Comparison of ENCODE assay signal across 7 cellular contexts in genomic region chr11:33991121-33991520, GRCh38.
DNase-seq lines count a peak whose midpoint lies in the region; ATAC-seq and TF ChIP-seq lines count a peak whose summit lies in the region.
"Not testable (repeated sequence)": the region's sequence is repeated elsewhere in the genome, so short reads cannot be mapped to it uniquely, and the experiment has no call there.

No MANE protein-coding gene starts in this region.

- intact Hi-C loops in CD8-positive, alpha-beta T cell (cut with DNase I, micrococcal nuclease): loop anchor here in 1 of 2 experiments (10.0 kb wide), 1 partner anchor 626 kb away; no protein-coding TSS in a partner anchor
- intact Hi-C loops in mammary epithelial cell (cut with micrococcal nuclease): not testable (repeated sequence)

- dilution Hi-C loops in mammary epithelial cell (cut with HindIII; ENCODE audit: low sequenced_read_pairs): not testable (repeated sequence)

- H3K4me3 ChIP-seq in CD8-positive, alpha-beta T cell (ENCODE audit: low read depth, low read length); mammary epithelial cell (replicated peaks in 1 of 3; ENCODE audit: insufficient read depth in 1 of 3, low read depth in 2 of 3, low read length in 3 of 3): not testable (repeated sequence)

- not testable (repeated sequence) for H4K20me1 ChIP-seq in mammary epithelial cell (ENCODE audit: insufficient read depth, low read length)

- POLR2A ChIA-PET in CD8-positive, alpha-beta T cell (lab: Charles Lee): not testable (repeated sequence)

- H3K9me3 Mint-ChIP-seq in CD8-positive, alpha-beta T cell; T-helper 2 cell treated with Interferon-gamma antibody and Interleukin-4, amounts not matched to agents 5 μg/mL and 100 μg/mL, for 36 hours; activated CD8-positive, alpha-beta memory T cell treated with anti-CD3 and anti-CD28 coated beads, Interleukin-2, amount 10 ng/mL, durations not matched to agents 7 days and 5 days (ENCODE audit: low read depth); activated naive CD8-positive, alpha-beta T cell (ENCODE audit: low read depth); natural killer cell treated with Interleukin-12 subunit alpha and Interleukin-12 subunit beta and Interleukin-15 and Interleukin-18, amount 100 ng/mL, for 72 hours: not testable (repeated sequence)

- not testable (repeated sequence) for H3K9me3 ChIP-seq in CD8-positive, alpha-beta T cell (ENCODE audit: low read length); mammary epithelial cell (replicated peaks; ENCODE audit: insufficient read depth, low read length)

- BruUV-seq in mammary epithelial cell (replicated peaks; lab: Mats Ljungman, UMichigan): TSS peak; percentile 21

- peak in 1 of 7 experiments; percentile 28 for DNase-seq in CD8-positive, alpha-beta T cell
- peak; percentile 72 for DNase-seq in KBM-7
- DNase-seq in T-helper 2 cell treated with Interferon-gamma antibody and Interleukin-4, amounts not matched to agents 5 μg/mL and 100 μg/mL, for 36 hours (ENCODE audit: low spot score); mammary epithelial cell; natural killer cell treated with Interleukin-12 subunit alpha and Interleukin-12 subunit beta and Interleukin-15 and Interleukin-18, amount 100 ng/mL, for 72 hours (ENCODE audit: low spot score): not testable (repeated sequence)
- DNase-seq in activated CD8-positive, alpha-beta memory T cell treated with anti-CD3 and anti-CD28 coated beads, Interleukin-2, amount 10 ng/mL, durations not matched to agents 7 days and 5 days: peak; percentile 52

- not testable (repeated sequence) for H3K36me3 Mint-ChIP-seq in CD8-positive, alpha-beta T cell; T-helper 2 cell treated with Interferon-gamma antibody and Interleukin-4, amounts not matched to agents 5 μg/mL and 100 μg/mL, for 36 hours (ENCODE audit: low read depth); activated CD8-positive, alpha-beta memory T cell treated with anti-CD3 and anti-CD28 coated beads, Interleukin-2, amount 10 ng/mL, durations not matched to agents 7 days and 5 days; activated naive CD8-positive, alpha-beta T cell; natural killer cell treated with Interleukin-12 subunit alpha and Interleukin-12 subunit beta and Interleukin-15 and Interleukin-18, amount 100 ng/mL, for 72 hours

- H3K4me2 ChIP-seq in mammary epithelial cell (ENCODE audit: insufficient read depth, low read depth, low read length): not testable (repeated sequence)

- not testable (repeated sequence) for H3K4me1 ChIP-seq in CD8-positive, alpha-beta T cell (ENCODE audit: insufficient read depth, low read length); mammary epithelial cell (ENCODE audit: insufficient read depth, low read length)

- not testable (repeated sequence) for ATAC-seq in CD8-positive, alpha-beta T cell; activated CD8-positive, alpha-beta memory T cell treated with anti-CD3 and anti-CD28 coated beads, Interleukin-2, amount 10 ng/mL, durations not matched to agents 7 days and 5 days; natural killer cell treated with Interleukin-12 subunit alpha and Interleukin-12 subunit beta and Interleukin-15 and Interleukin-18, amount 100 ng/mL, for 72 hours

- not testable (repeated sequence) for H3K79me2 ChIP-seq in mammary epithelial cell (ENCODE audit: insufficient read depth, low read length)

- peak overlapping the region; percentile 76 for H3K4me3 Mint-ChIP-seq in CD8-positive, alpha-beta T cell
- H3K4me3 Mint-ChIP-seq in T-helper 2 cell treated with Interferon-gamma antibody and Interleukin-4, amounts not matched to agents 5 μg/mL and 100 μg/mL, for 36 hours: peak overlapping the region; percentile 32
- peak overlapping the region; percentile 27 for H3K4me3 Mint-ChIP-seq in activated CD8-positive, alpha-beta memory T cell treated with anti-CD3 and anti-CD28 coated beads, Interleukin-2, amount 10 ng/mL, durations not matched to agents 7 days and 5 days
- H3K4me3 Mint-ChIP-seq in activated naive CD8-positive, alpha-beta T cell: peak overlapping the region; percentile 70
- peak overlapping the region; percentile 53 for H3K4me3 Mint-ChIP-seq in natural killer cell treated with Interleukin-12 subunit alpha and Interleukin-12 subunit beta and Interleukin-15 and Interleukin-18, amount 100 ng/mL, for 72 hours

- 89% methylated on average over 12 of the region's 12 CpGs for WGBS in mammary epithelial cell (ENCODE audit: low coverage, missing lambda C conversion rate)

- not testable (repeated sequence) for TF ChIP-seq CTCF in CD8-positive, alpha-beta T cell (IDR thresholded peaks at IDR 0.05); mammary epithelial cell (conservative IDR thresholded peaks at IDR 0.05 in 1 of 2, IDR thresholded peaks at IDR 0.05 in 1 of 2; ENCODE audit: extremely low read depth in 1 of 2, insufficient read depth in 1 of 2, low read depth in 1 of 2, low read length in 2 of 2)

- not testable (repeated sequence) for H2AFZ ChIP-seq in mammary epithelial cell (ENCODE audit: low read depth, low read length)

- not testable (repeated sequence) for H3K27me3 ChIP-seq in CD8-positive, alpha-beta T cell (ENCODE audit: insufficient read depth, low read length); mammary epithelial cell (ENCODE audit: insufficient read depth, low read length)

- not testable (repeated sequence) for H3K36me3 ChIP-seq in CD8-positive, alpha-beta T cell (ENCODE audit: insufficient read depth, low read length); mammary epithelial cell (ENCODE audit: insufficient read depth, low read length)

- H3K27me3 Mint-ChIP-seq in CD8-positive, alpha-beta T cell (ENCODE audit: low read depth); T-helper 2 cell treated with Interferon-gamma antibody and Interleukin-4, amounts not matched to agents 5 μg/mL and 100 μg/mL, for 36 hours (ENCODE audit: low read depth); activated naive CD8-positive, alpha-beta T cell: not testable (repeated sequence)
- peaks cover 11% of the 10 kb centered on the region for H3K27me3 Mint-ChIP-seq in activated CD8-positive, alpha-beta memory T cell treated with anti-CD3 and anti-CD28 coated beads, Interleukin-2, amount 10 ng/mL, durations not matched to agents 7 days and 5 days
- peaks cover 0 to 11% of the 10 kb centered on the region in 2 donors for H3K27me3 Mint-ChIP-seq in natural killer cell treated with Interleukin-12 subunit alpha and Interleukin-12 subunit beta and Interleukin-15 and Interleukin-18, amount 100 ng/mL, for 72 hours

- H3K27ac Mint-ChIP-seq in CD8-positive, alpha-beta T cell: peak overlapping the region; percentile 73
- H3K27ac Mint-ChIP-seq in T-helper 2 cell treated with Interferon-gamma antibody and Interleukin-4, amounts not matched to agents 5 μg/mL and 100 μg/mL, for 36 hours; activated naive CD8-positive, alpha-beta T cell; natural killer cell treated with Interleukin-12 subunit alpha and Interleukin-12 subunit beta and Interleukin-15 and Interleukin-18, amount 100 ng/mL, for 72 hours: not testable (repeated sequence)
- peak overlapping the region; percentile 34 for H3K27ac Mint-ChIP-seq in activated CD8-positive, alpha-beta memory T cell treated with anti-CD3 and anti-CD28 coated beads, Interleukin-2, amount 10 ng/mL, durations not matched to agents 7 days and 5 days

- in situ Hi-C loops in KBM-7 (cut with MboI; ENCODE audit: low pct_unique_long_range_greater_than_20kb, low sequenced_read_pairs): loop anchor here (25.0 kb wide), 1 partner anchor 496 kb away; no protein-coding TSS in a partner anchor
- in situ Hi-C loops in mammary epithelial cell (cut with MboI; ENCODE audit: low sequenced_read_pairs in 2 of 2): loop anchor here (10.0 to 25.0 kb wide), 3 partner anchors 84 to 374 kb away; partner anchors contain the start of gene ABTB2 (in 1 of the 2)

- H3K9ac ChIP-seq in mammary epithelial cell (ENCODE audit: insufficient read depth, low read length): not testable (repeated sequence)

- H3K4me1 Mint-ChIP-seq in CD8-positive, alpha-beta T cell (ENCODE audit: low read depth): peaks cover 18% of the 10 kb centered on the region
- H3K4me1 Mint-ChIP-seq in T-helper 2 cell treated with Interferon-gamma antibody and Interleukin-4, amounts not matched to agents 5 μg/mL and 100 μg/mL, for 36 hours (ENCODE audit: low read depth); activated naive CD8-positive, alpha-beta T cell (ENCODE audit: low read depth); natural killer cell treated with Interleukin-12 subunit alpha and Interleukin-12 subunit beta and Interleukin-15 and Interleukin-18, amount 100 ng/mL, for 72 hours (ENCODE audit: low read depth in 2 of 2): not testable (repeated sequence)
- H3K4me1 Mint-ChIP-seq in activated CD8-positive, alpha-beta memory T cell treated with anti-CD3 and anti-CD28 coated beads, Interleukin-2, amount 10 ng/mL, durations not matched to agents 7 days and 5 days: peaks cover 12% of the 10 kb centered on the region

- CTCF ChIA-PET in CD8-positive, alpha-beta T cell (lab: Charles Lee): interaction anchor here (0.7 to 7.1 kb wide), 6 partner anchors 13 to 131 kb away, joined by 3 to 90 read pairs (median 4); no protein-coding TSS in a partner anchor
- CTCF ChIA-PET in activated CD8-positive, alpha-beta memory T cell treated with anti-CD3 and anti-CD28 coated beads, Interleukin-2, amount 10 ng/mL, durations not matched to agents 7 days and 5 days (lab: Charles Lee): interaction anchor here (1.0 to 2.5 kb wide), 7 partner anchors 9 to 367 kb away, joined by 3 to 7 read pairs (median 4); partner anchors contain the start of gene ABTB2
- CTCF ChIA-PET in mammary epithelial cell (lab: Charles Lee; ENCODE audit: low non-redundant PET): interaction anchor here (0.6 kb wide), 1 partner anchor 18 kb away, joined by 3 read pairs; no protein-coding TSS in a partner anchor

- H3K27ac ChIP-seq in CD8-positive, alpha-beta T cell (ENCODE audit: low read depth, low read length); mammary epithelial cell (ENCODE audit: insufficient read depth, low read depth, low read length): not testable (repeated sequence)
